Comparison of ENCODE assay signal across 23 cellular contexts in genomic region chr1:206940588-206940936, GRCh38. TPM values are rescaled to one million over a fixed set of nuclear protein-coding genes. Genes with fewer than 3 reads are reported as not detected.
"Had no signal": no experiment of that assay in that cellular context is flagged by ENCODE, and none has a peak within 500 bp of the region (broad histone marks: within the 10 kb centered on the region; RNA-seq: fewer than 3 reads in every experiment).

No MANE protein-coding gene starts in this region.

- H3K4me1 Mint-ChIP-seq: T-helper 17 cell had no signal

- DNase-seq: activated CD4-positive, alpha-beta T cell treated with anti-CD3 and anti-CD28 coated beads for 48 hours; activated CD4-positive, alpha-beta T cell treated with anti-CD3 and anti-CD28 coated beads, Interleukin-2, amount 50 U/mL, for 4 hours; activated CD4-positive, CD25-positive, alpha-beta regulatory T cell treated with anti-CD3 and anti-CD28 coated beads, Interleukin-2, amount 50 U/mL, for 72 hours; activated CD8-positive, alpha-beta memory T cell treated with anti-CD3 and anti-CD28 coated beads, Interleukin-2, amount 50 U/mL, for 48 hours; activated CD8-positive, alpha-beta T cell treated with anti-CD3 and anti-CD28 coated beads, Interleukin-2, amount 10 ng/mL, durations not matched to agents 7 days and 5 days; activated naive CD4-positive, alpha-beta T cell treated with anti-CD3 and anti-CD28 coated beads, Interleukin-2, amount 50 U/mL, for 16 hours; activated naive CD8-positive, alpha-beta T cell treated with anti-CD3 and anti-CD28 coated beads, Interleukin-2, amount 10 ng/mL, durations not matched to agents 7 days and 5 days; activated T-cell treated with anti-CD3 and anti-CD28 coated beads, Interleukin-2, amount 50 U/mL, for 1 hour; aorta; Kasumi-1; KBM-7; NCI-H1048; NCI-H146; NCI-H187 treated with DMSO at 0.1 percent for 48 hours; NCI-H2081 treated with DMSO at 0.1 percent for 48 hours; NCI-H446; NCI-H524; PC-3; SIG-M5; T-helper 17 cell; T-helper 9 cell had no signal

- H3K4me3 Mint-ChIP-seq: activated CD8-positive, alpha-beta T cell treated with anti-CD3 and anti-CD28 coated beads, Interleukin-2, amount 10 ng/mL, durations not matched to agents 7 days and 5 days; activated naive CD8-positive, alpha-beta T cell treated with anti-CD3 and anti-CD28 coated beads, Interleukin-2, amount 10 ng/mL, durations not matched to agents 7 days and 5 days; T-helper 17 cell; WTC11 had no signal

- H3K27ac Mint-ChIP-seq: activated CD8-positive, alpha-beta T cell treated with anti-CD3 and anti-CD28 coated beads, Interleukin-2, amount 10 ng/mL, durations not matched to agents 7 days and 5 days; activated naive CD8-positive, alpha-beta T cell treated with anti-CD3 and anti-CD28 coated beads, Interleukin-2, amount 10 ng/mL, durations not matched to agents 7 days and 5 days; T-helper 17 cell; WTC11 had no signal

- ATAC-seq: activated CD8-positive, alpha-beta T cell treated with anti-CD3 and anti-CD28 coated beads, Interleukin-2, amount 10 ng/mL, durations not matched to agents 7 days and 5 days; PC-3; T-helper 17 cell; WTC11 had no signal

- H3K36me3 Mint-ChIP-seq: activated naive CD8-positive, alpha-beta T cell treated with anti-CD3 and anti-CD28 coated beads, Interleukin-2, amount 10 ng/mL, durations not matched to agents 7 days and 5 days; WTC11 had no signal

- H3K9me3 Mint-ChIP-seq: activated naive CD8-positive, alpha-beta T cell treated with anti-CD3 and anti-CD28 coated beads, Interleukin-2, amount 10 ng/mL, durations not matched to agents 7 days and 5 days; WTC11 had no signal

RNA-seq across cellular contexts. Expression of gene PIGR, which starts 5.7 kb away (rescaled TPM):
- total RNA-seq: activated CD8-positive, alpha-beta T cell treated with anti-CD3 and anti-CD28 coated beads, Interleukin-2, amount 10 ng/mL, durations not matched to agents 7 days and 5 days; activated naive CD8-positive, alpha-beta T cell treated with anti-CD3 and anti-CD28 coated beads, Interleukin-2, amount 10 ng/mL, durations not matched to agents 7 days and 5 days; PC-3; T-helper 17 cell had no signal

RNA-seq across cellular contexts. Expression of gene FCMR, which starts 18.8 kb away (rescaled TPM):
- total RNA-seq: bronchial epithelial cell had no signal

RNA-seq across cellular contexts. Expression of gene FCAMR, which starts 29.7 kb away (rescaled TPM):
- total RNA-seq: activated CD8-positive, alpha-beta T cell treated with anti-CD3 and anti-CD28 coated beads, Interleukin-2, amount 10 ng/mL, durations not matched to agents 7 days and 5 days; aorta; bronchial epithelial cell; PC-3; T-helper 17 cell; WTC11 had no signal
- polyA plus RNA-seq: aorta had no signal

RNA-seq across cellular contexts. Expression of gene IL24, which starts 43.3 kb away (rescaled TPM):
- total RNA-seq: activated CD8-positive, alpha-beta T cell treated with anti-CD3 and anti-CD28 coated beads, Interleukin-2, amount 10 ng/mL, durations not matched to agents 7 days and 5 days; activated naive CD8-positive, alpha-beta T cell treated with anti-CD3 and anti-CD28 coated beads, Interleukin-2, amount 10 ng/mL, durations not matched to agents 7 days and 5 days; aorta; T-helper 17 cell; WTC11 had no signal
- polyA plus RNA-seq: aorta had no signal
